ENCODE assay signal across 10 cellular contexts in the genomic region with DNA sequence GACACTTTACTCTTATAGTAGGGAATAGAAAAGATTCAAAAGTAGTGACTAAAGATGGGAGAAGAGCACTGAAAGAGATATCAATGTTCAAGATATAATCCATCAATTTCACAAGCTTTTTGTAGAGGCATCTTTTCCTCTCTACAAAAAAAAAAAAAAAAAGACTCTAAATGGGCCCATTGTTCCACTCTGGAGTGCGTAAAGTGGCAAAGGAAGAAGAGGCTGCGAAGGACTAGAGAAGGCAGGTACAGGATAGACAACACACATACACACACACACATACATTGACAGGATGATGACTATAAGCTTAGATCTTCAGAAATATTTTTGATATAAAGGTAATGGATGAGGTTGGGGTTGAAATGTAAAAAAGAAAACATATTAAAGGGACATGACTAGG.
"Had no signal": no experiment of that assay in that cellular context is flagged by ENCODE, and none has a peak within 500 bp of the region (broad histone marks: within the 10 kb centered on the region; RNA-seq: fewer than 3 reads in every experiment).

No MANE protein-coding gene starts in this region.

- DNase-seq: activated CD4-positive, alpha-beta T cell treated with anti-CD3 and anti-CD28 coated beads, Interleukin-2, amount 10 ng/mL, durations not matched to agents 24 days and 14 days; activated gamma-delta T cell treated with Interleukin-2 at 50 U/mL for 16 hours; adrenal gland; hippocampal formation; pancreas; stimulated activated CD4-positive, alpha-beta T cell treated with anti-CD3 and anti-CD28 coated beads, Interleukin-12 subunit alpha, Interleukin-12 subunit beta, amount 100 ng/mL, for 4 hours; stimulated activated CD4-positive, alpha-beta T cell treated with anti-CD3 and anti-CD28 coated beads, Interleukin-2, amount 100 ng/mL, for 24 hours; tibial artery; uterus had no signal

- H3K27ac Mint-ChIP-seq: activated CD4-positive, alpha-beta T cell treated with anti-CD3 and anti-CD28 coated beads, Interleukin-2, amount 10 ng/mL, durations not matched to agents 24 days and 14 days; T-helper 1 cell treated with Interleukin-12 subunit alpha and Interleukin-12 subunit beta and Interleukin-4 antibody, amounts not matched to agents 30 μg/mL and 1 μg/mL, for 36 hours had no signal

- H3K27me3 Mint-ChIP-seq: activated CD4-positive, alpha-beta T cell treated with anti-CD3 and anti-CD28 coated beads, Interleukin-2, amount 10 ng/mL, durations not matched to agents 24 days and 14 days had no signal

- H3K4me3 Mint-ChIP-seq: activated CD4-positive, alpha-beta T cell treated with anti-CD3 and anti-CD28 coated beads, Interleukin-2, amount 10 ng/mL, durations not matched to agents 24 days and 14 days; T-helper 1 cell treated with Interleukin-12 subunit alpha and Interleukin-12 subunit beta and Interleukin-4 antibody, amounts not matched to agents 30 μg/mL and 1 μg/mL, for 36 hours had no signal

- H3K9me3 Mint-ChIP-seq: T-helper 1 cell treated with Interleukin-12 subunit alpha and Interleukin-12 subunit beta and Interleukin-4 antibody, amounts not matched to agents 30 μg/mL and 1 μg/mL, for 36 hours had no signal
